8 cellular contexts compared by ENCODE assay signal in genomic region chr2:212538156-212539144, GRCh38. TPM values are rescaled to one million over a fixed set of nuclear protein-coding genes. Genes with fewer than 3 reads are reported as not detected.
A peak's percentile ranks its signal among the peaks of the same experiment; 100 is the strongest.
DNase-seq lines count a peak whose midpoint lies in the region; ATAC-seq, FAIRE-seq and TF ChIP-seq lines count a peak whose summit lies in the region.

Gene ERBB4, minus strand, starts transcription at chr2:212538802. Its CDS starts 272 bp downstream, at chr2:212538530.

- ATAC-seq in HG02798 (IDR thresholded peaks at IDR 0.05; ENCODE audit: poor library complexity, unreplicated experiment): peak; percentile 30
- peak; percentile 49 for ATAC-seq in body of pancreas
- ATAC-seq in HG03378 (IDR thresholded peaks at IDR 0.05; ENCODE audit: unreplicated experiment): no peak

- DNase-seq in body of pancreas: peak in 3 of 4 donors; percentile 24 to 38 (median 31)
- DNase-seq in immature natural killer cell: no peak
- no peak for DNase-seq in small intestine
- DNase-seq in NCI-H1436 treated with DMSO at 0.1 percent for 48 hours (lab: John Stamatoyannopoulos, UW): no peak
- no peak for DNase-seq in DMS79 (lab: John Stamatoyannopoulos, UW)

- peak within 1 kb of the TSS in 10 of 11 experiments; percentile 0 to 67 (median 36); a peak in 12 of 22 replicates for H3K9ac ChIP-seq in BLaER1 treated with 17β-estradiol and CSF1 and Interleukin-3, amounts not matched to agents 10 nM and 100 nM

- H3K4me3 ChIP-seq in BLaER1 treated with 17β-estradiol and CSF1 and Interleukin-3, amounts not matched to agents 10 nM and 100 nM: peak within 1 kb of the TSS; percentile 61 to 73 (median 64)
- H3K4me3 ChIP-seq in body of pancreas (peak within 1 kb of the TSS; percentile 27 to 64), small intestine (ENCODE audit: low read depth in 1 of 2, low read length in 2 of 2) (peak within 1 kb of the TSS; percentile 36)

- WGBS in body of pancreas, 2 donors: 0 to 1% methylated on average over 44 to 82 of the region's 82 CpGs
- WGBS in small intestine, 3 donors: 1 to 2% (median 2%) methylated on average over 63 to 82 of the region's 82 CpGs

- H3K9me3 Mint-ChIP-seq in immature natural killer cell: peaks cover 0 to 20% (median 9%) of the 10 kb centered on the region in 6 donors

- H3K27ac ChIP-seq in BLaER1 treated with 17β-estradiol and CSF1 and Interleukin-3, amounts not matched to agents 10 nM and 100 nM: peak within 1 kb of the TSS in 1 of 11 experiments; percentile 49; a peak in 2 of 22 replicates
- H3K27ac ChIP-seq in body of pancreas: peak within 1 kb of the TSS in 3 of 4 donors; percentile 41 to 76 (median 69)
- H3K27ac ChIP-seq in small intestine (ENCODE audit: low read depth in 1 of 2, low read length in 1 of 2): no peak within 1 kb of the TSS

- no peaks in the 10 kb centered on the region for H3K36me3 ChIP-seq in BLaER1 treated with 17β-estradiol and CSF1 and Interleukin-3, amounts not matched to agents 10 nM and 100 nM
- H3K36me3 ChIP-seq in body of pancreas (replicated peaks in 1 of 2; ENCODE audit: insufficient read depth in 1 of 2, low read depth in 2 of 2): no peaks in the 10 kb centered on the region
- H3K36me3 ChIP-seq in small intestine (ENCODE audit: control insufficient read depth in 2 of 2, insufficient read depth in 2 of 2, low read length in 2 of 2): no peaks in the 10 kb centered on the region

- H4K20me1 ChIP-seq in BLaER1 treated with 17β-estradiol and CSF1 and Interleukin-3, amounts not matched to agents 10 nM and 100 nM: peaks cover 0 to 6% (median 0%) of the 10 kb centered on the region in 11 experiments; a peak in 1 of 22 replicates

- H3K36me3 Mint-ChIP-seq in immature natural killer cell: peaks cover 0 to 7% (median 0%) of the 10 kb centered on the region in 3 donors

- peak within 1 kb of the TSS; percentile 44 to 72 (median 51) for H3K4me3 Mint-ChIP-seq in immature natural killer cell

- H3K4me1 Mint-ChIP-seq in immature natural killer cell: peaks cover 13 to 19% of the 10 kb centered on the region in 2 donors

- peaks cover 0 to 28% (median 3%) of the 10 kb centered on the region in 10 experiments; a peak in 9 of 20 replicates for H3K4me1 ChIP-seq in BLaER1 treated with 17β-estradiol and CSF1 and Interleukin-3, amounts not matched to agents 10 nM and 100 nM
- H3K4me1 ChIP-seq in body of pancreas: peaks cover 19% of the 10 kb centered on the region
- peaks cover 0 to 5% of the 10 kb centered on the region in 2 donors for H3K4me1 ChIP-seq in small intestine (ENCODE audit: control insufficient read depth in 2 of 2, insufficient read depth in 1 of 2, low read depth in 1 of 2, low read length in 1 of 2)

- H3K27me3 ChIP-seq in BLaER1 treated with 17β-estradiol and CSF1 and Interleukin-3, amounts not matched to agents 10 nM and 100 nM: peaks cover 33 to 55% (median 47%) of the 10 kb centered on the region in 11 experiments
- H3K27me3 ChIP-seq in body of pancreas (no peaks in the 10 kb centered on the region), small intestine (ENCODE audit: control insufficient read depth in 2 of 2, insufficient read depth in 2 of 2, low read length in 2 of 2) (peaks cover 5 to 17% of the 10 kb centered on the region in 2 donors)

- intact Hi-C loops in body of pancreas (cut with DNase I): no loop called here

- peaks cover 20 to 34% (median 32%) of the 10 kb centered on the region in 11 experiments for H3K9me3 ChIP-seq in BLaER1 treated with 17β-estradiol and CSF1 and Interleukin-3, amounts not matched to agents 10 nM and 100 nM (replicated peaks in 1 of 11)
- H3K9me3 ChIP-seq in body of pancreas: no peaks in the 10 kb centered on the region
- no peaks in the 10 kb centered on the region for H3K9me3 ChIP-seq in small intestine (ENCODE audit: control insufficient read depth, low read depth)

- H3K27ac Mint-ChIP-seq in immature natural killer cell: no peak within 1 kb of the TSS

- H3K27me3 Mint-ChIP-seq in immature natural killer cell (ENCODE audit: low read depth in 3 of 3): peaks cover 10 to 29% (median 13%) of the 10 kb centered on the region in 3 donors

- peak within 1 kb of the TSS; percentile 76 to 91 (median 88) for H3K4me2 ChIP-seq in BLaER1 treated with 17β-estradiol and CSF1 and Interleukin-3, amounts not matched to agents 10 nM and 100 nM

- no peak for TF ChIP-seq CTCF in body of pancreas (IDR thresholded peaks at IDR 0.05)

- FAIRE-seq in small intestine (lab: Jason Lieb, UNC): no peak

- TF ChIP-seq POLR2A in body of pancreas (IDR thresholded peaks at IDR 0.05): peak in 1 of 3 donors; percentile 25

RNA-seq across cellular contexts. Expression of gene ERBB4, which starts in this region (rescaled TPM):
- total RNA-seq in body of pancreas: 1 to 10 TPM; 1.6 to 4.4 TPM
- polyA plus RNA-seq in immature natural killer cell (not detected), small intestine (under 1 TPM in 1 of 3 donors, not detected in 2; 0.04 TPM)

Comparison
In these comparisons a context has a peak if more than half of its experiments do, and no peak if none do; other contexts are left out.
1. H3K27ac ChIP-seq: peak in body of pancreas (3 of 4); none in small intestine (0 of 2).
2. DNase-seq: peak in body of pancreas (3 of 4); none in immature natural killer cell (0 of 3), small intestine (single experiment), NCI-H1436 treated with DMSO at 0.1 percent for 48 hours (single experiment) and DMS79 (single experiment).
3. Peak in every context shown above with its lines, with median percentiles within 50 percentile points of each other: H3K4me3 ChIP-seq.